ENCODE assay signal across 1 cellular context in genomic region chr4:84582988-84583870, GRCh38.
TF ChIP-seq lines count a peak whose summit lies in the region.

Gene CDS1 (plus strand): TSS chr4:84583127. CDS start chr4:84583402, 275 bp downstream.

TF ChIP-seq in GM23338, 12 proteins besides CTCF, POLR2A, EP300 and RAD21 (continued from another document):
- no peak for TF ChIP-seq ZNF462 (CRISPR knock-in tag; IDR thresholded peaks at IDR 0.05)
